Comparison of ENCODE assay signal across 9 cellular contexts in the genomic region with DNA sequence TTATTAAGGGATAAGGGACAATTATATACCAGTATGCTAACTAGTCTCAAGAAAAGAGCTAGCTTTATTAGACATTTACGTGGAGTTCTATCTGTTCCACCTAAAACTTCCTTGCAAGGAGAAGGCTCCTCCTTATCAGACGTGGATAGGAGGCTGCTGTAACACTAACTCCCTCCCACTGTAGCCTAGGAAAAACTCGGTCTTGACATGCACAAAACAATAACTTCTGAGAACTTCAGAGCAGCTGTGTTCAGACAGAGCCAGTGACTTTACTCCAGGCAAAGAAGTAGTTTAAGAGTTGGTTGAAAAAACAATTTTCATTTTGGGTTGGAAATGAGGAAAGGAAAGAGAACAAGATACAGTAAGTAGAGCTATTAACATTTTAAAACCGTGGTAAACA. TPM values are rescaled to one million over a fixed set of nuclear protein-coding genes. Genes with fewer than 3 reads are reported as not detected.
DNase-seq lines count a peak whose midpoint lies in the region; ATAC-seq and TF ChIP-seq lines count a peak whose summit lies in the region.
"Had no signal": no experiment of that assay in that cellular context is flagged by ENCODE, and none has a peak within 500 bp of the region (broad histone marks: within the 10 kb centered on the region; RNA-seq: fewer than 3 reads in every experiment).

No MANE protein-coding gene starts in this region.

- intact Hi-C loops in naive thymus-derived CD4-positive, alpha-beta T cell (cut with micrococcal nuclease), result no loop called here

- no peaks in the 10 kb centered on the region for H4K20me1 ChIP-seq in Karpas-422 (ENCODE audit: insufficient read depth, low read depth, low read length)

- H3K79me2 ChIP-seq in Karpas-422 (ENCODE audit: low read length), result peaks cover 58% of the 10 kb centered on the region

- peak overlapping the region; percentile 85 for H3K27ac ChIP-seq in Karpas-422 (ENCODE audit: low read length)
- H3K27ac ChIP-seq in naive thymus-derived CD4-positive, alpha-beta T cell (ENCODE audit: low read depth, low read length), result peak overlapping the region; percentile 29

- no peaks in the 10 kb centered on the region for H3K9me3 ChIP-seq in Karpas-422 (ENCODE audit: low read length)
- H3K9me3 ChIP-seq in naive thymus-derived CD4-positive, alpha-beta T cell (ENCODE audit: control insufficient read depth in 2 of 3, low read length in 3 of 3), result no peaks in the 10 kb centered on the region

- H3K4me3 Mint-ChIP-seq in chondrocyte (ENCODE audit: unreplicated experiment), result peak overlapping the region; percentile 85
- H3K4me3 Mint-ChIP-seq in naive thymus-derived CD4-positive, alpha-beta T cell, result peak overlapping the region; percentile 25 to 100 (median 98)

- TF ChIP-seq CTCF in chondrocyte (IDR thresholded peaks at IDR 0.05) (no peak), GM13977 (IDR thresholded peaks at IDR 0.05; ENCODE audit: extremely low read depth, insufficient read depth, missing control alignments) (no peak)

- CTCF ChIA-PET in naive thymus-derived CD4-positive, alpha-beta T cell (lab: Charles Lee), result interaction anchor here (0.6 to 1.1 kb wide), 3 partner anchors 115 to 257 kb away, joined by 3 to 4 read pairs (median 4); no protein-coding TSS in a partner anchor

- H3K27me3 ChIP-seq in Karpas-422 (ENCODE audit: low read length), result no peaks in the 10 kb centered on the region
- H3K27me3 ChIP-seq in naive thymus-derived CD4-positive, alpha-beta T cell (ENCODE audit: control insufficient read depth in 2 of 2, insufficient read depth in 2 of 2, low read length in 2 of 2), result no peaks in the 10 kb centered on the region

- H3K4me1 ChIP-seq in Karpas-422 (ENCODE audit: low read length), result peaks cover 67% of the 10 kb centered on the region
- peaks cover 20 to 35% of the 10 kb centered on the region in 2 donors for H3K4me1 ChIP-seq in naive thymus-derived CD4-positive, alpha-beta T cell (ENCODE audit: control insufficient read depth in 2 of 2, insufficient read depth in 2 of 2, low read length in 2 of 2)

- H3K4me1 Mint-ChIP-seq in chondrocyte (ENCODE audit: low read depth), result peaks cover 52% of the 10 kb centered on the region
- H3K4me1 Mint-ChIP-seq in naive thymus-derived CD4-positive, alpha-beta T cell, result peaks cover 36 to 67% (median 57%) of the 10 kb centered on the region in 7 donors

- H2AFZ ChIP-seq in Karpas-422 (ENCODE audit: low read length), result no peak overlapping the region

- H3K27ac Mint-ChIP-seq in chondrocyte (ENCODE audit: unreplicated experiment), result peak overlapping the region; percentile 98
- peak overlapping the region in 8 of 9 donors; percentile 28 to 99 (median 78) for H3K27ac Mint-ChIP-seq in naive thymus-derived CD4-positive, alpha-beta T cell

- H3K4me2 ChIP-seq in Karpas-422 (ENCODE audit: low read depth, low read length, poor library complexity, severe bottlenecking), result peak overlapping the region; percentile 95

- H3K9ac ChIP-seq in Karpas-422 (ENCODE audit: low read length), result peak overlapping the region; percentile 93

- no peak for ATAC-seq in naive thymus-derived CD4-positive, alpha-beta T cell
- ATAC-seq in GM18517 (IDR thresholded peaks at IDR 0.05; ENCODE audit: unreplicated experiment), result no peak

- no peaks in the 10 kb centered on the region for H3K9me3 Mint-ChIP-seq in chondrocyte (ENCODE audit: low read depth)
- no peaks in the 10 kb centered on the region for H3K9me3 Mint-ChIP-seq in naive thymus-derived CD4-positive, alpha-beta T cell

- peak; percentile 65 for DNase-seq in AG08395 (ENCODE audit: low spot score)
- peak; percentile 47 for DNase-seq in Karpas-422
- no peak for DNase-seq in chondrocyte (ENCODE audit: low spot score)
- DNase-seq in naive thymus-derived CD4-positive, alpha-beta T cell, result no peak
- no peak for DNase-seq in NOMO-1 treated with dmso at 0.1 percent for 144 hours (lab: John Stamatoyannopoulos, UW; ENCODE audit: unreplicated experiment)
- no peak for DNase-seq in GM13977 (ENCODE audit: low spot score)
- DNase-seq in HuH-7 (ENCODE audit: low spot score), result no peak
- DNase-seq: stimulated activated naive CD4-positive, alpha-beta T cell treated with Interleukin-2 at 50 U/mL for 16 hours had no signal

- no peaks in the 10 kb centered on the region for H3K27me3 Mint-ChIP-seq in chondrocyte (ENCODE audit: low read depth)
- no peaks in the 10 kb centered on the region for H3K27me3 Mint-ChIP-seq in naive thymus-derived CD4-positive, alpha-beta T cell

- no peaks in the 10 kb centered on the region; the same call in 1 of the 2 replicates for H3K36me3 ChIP-seq in Karpas-422 (ENCODE audit: insufficient read depth, low read length)
- no peaks in the 10 kb centered on the region for H3K36me3 ChIP-seq in naive thymus-derived CD4-positive, alpha-beta T cell (ENCODE audit: control insufficient read depth in 2 of 3, insufficient read depth in 3 of 3, low read length in 3 of 3)

- no peaks in the 10 kb centered on the region for H3K9me2 ChIP-seq in Karpas-422 (replicated peaks; ENCODE audit: insufficient read depth, low read length)

- in situ Hi-C loops in GM13977 (cut with MboI; ENCODE audit: low pct_unique_long_range_greater_than_20kb, low sequenced_read_pairs, unreplicated experiment), result no loop called here

- peak overlapping the region; percentile 82 for H3K4me3 ChIP-seq in Karpas-422 (ENCODE audit: low read length)
- no peak overlapping the region for H3K4me3 ChIP-seq in naive thymus-derived CD4-positive, alpha-beta T cell (ENCODE audit: low read length)

- no peaks in the 10 kb centered on the region for H3K36me3 Mint-ChIP-seq in chondrocyte (ENCODE audit: low read depth)
- peaks cover 0 to 4% (median under 1%) of the 10 kb centered on the region in 5 donors for H3K36me3 Mint-ChIP-seq in naive thymus-derived CD4-positive, alpha-beta T cell

- POLR2A ChIA-PET in naive thymus-derived CD4-positive, alpha-beta T cell (lab: Charles Lee), result interaction anchor here (0.9 to 2.0 kb wide), 6 partner anchors 14 to 122 kb away, joined by 3 to 6 read pairs (median 4); a partner anchor contains a TSS

RNA-seq across cellular contexts. Expression of a gene that starts 2.7 kb away (rescaled TPM):
- total RNA-seq in Karpas-422 (2014; rRNA removed; shearing (Covaris generic); ENCODE audit: low replicate concordance), result 14.8 and 28.9 TPM in 2 replicates
- total RNA-seq in chondrocyte, result 44.4 to 52.7 TPM (median 51.2 TPM) in 3 replicates
- 10 to 100 TPM; 21.9 to 39.5 (median 30.9) TPM for total RNA-seq in naive thymus-derived CD4-positive, alpha-beta T cell
- polyA plus RNA-seq in naive thymus-derived CD4-positive, alpha-beta T cell, result 10 to 100 TPM; 14.5 to 14.9 TPM

RNA-seq across cellular contexts. Expression of a gene that starts 52.4 kb away (rescaled TPM):
- total RNA-seq in Karpas-422 (2014; rRNA removed; shearing (Covaris generic); ENCODE audit: low replicate concordance), result 718 and 957 TPM in 2 replicates
- 201 to 204 TPM (median 203 TPM) in 3 replicates for total RNA-seq in chondrocyte
- 100 to 1,000 TPM; 237 to 332 (median 275) TPM for total RNA-seq in naive thymus-derived CD4-positive, alpha-beta T cell
- polyA plus RNA-seq in naive thymus-derived CD4-positive, alpha-beta T cell, result 100 to 1,000 TPM; 586 to 659 TPM

Comparison
In these comparisons a context has a peak if more than half of its experiments do, and no peak if none do; other contexts are left out.
1. DNase-seq: peak in AG08395 (single experiment) and Karpas-422 (single experiment); none in chondrocyte (single experiment), naive thymus-derived CD4-positive, alpha-beta T cell (0 of 9), NOMO-1 treated with dmso at 0.1 percent for 144 hours (single experiment), GM13977 (single experiment) and HuH-7 (single experiment).